Comparison of ENCODE assay signal across 11 cellular contexts in the genomic region with DNA sequence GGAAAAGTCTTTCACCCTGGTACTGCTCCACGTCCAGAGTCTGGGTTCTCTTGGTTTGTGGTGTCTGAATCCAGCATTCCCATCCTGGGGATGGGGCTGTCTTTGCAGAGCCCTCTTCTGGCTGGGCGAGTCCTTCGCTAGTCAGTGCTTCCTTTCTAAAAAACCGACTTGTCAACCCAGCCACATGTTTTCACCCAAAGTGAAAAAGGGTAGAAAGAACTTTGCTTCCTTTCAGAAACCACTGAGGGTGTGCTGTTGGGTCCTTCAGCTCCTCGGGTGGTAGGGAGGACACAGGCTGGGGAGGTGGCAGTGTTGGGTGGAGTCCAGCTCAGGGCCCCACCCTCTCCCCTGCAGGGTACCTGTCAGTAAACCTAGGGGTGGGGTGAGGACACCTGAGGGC. TPM values are rescaled to one million over a fixed set of nuclear protein-coding genes. Genes with fewer than 3 reads are reported as not detected.
DNase-seq lines count a peak whose midpoint lies in the region; ATAC-seq and TF ChIP-seq lines count a peak whose summit lies in the region.
"Not testable (repeated sequence)": the region's sequence is repeated elsewhere in the genome, so short reads cannot be mapped to it uniquely, and the experiment has no call there.
"Had no signal": no experiment of that assay in that cellular context is flagged by ENCODE, and none has a peak within 500 bp of the region (broad histone marks: within the 10 kb centered on the region; RNA-seq: fewer than 3 reads in every experiment).

No MANE protein-coding gene starts in this region.

- not testable (repeated sequence) for H3K4me3 ChIP-seq in MM.1S (ENCODE audit: low read length); naive thymus-derived CD4-positive, alpha-beta T cell (ENCODE audit: low read length)

- POLR2A ChIA-PET in activated CD8-positive, alpha-beta T cell treated with anti-CD3 and anti-CD28 coated beads for 36 hours (lab: Charles Lee) = not testable (repeated sequence)
- POLR2A ChIA-PET in naive thymus-derived CD4-positive, alpha-beta T cell (lab: Charles Lee) = interaction anchor here (1.0 to 1.5 kb wide), 2 partner anchors 14 to 24 kb away, joined by 4 to 9 read pairs; no protein-coding TSS in a partner anchor

- peak overlapping the region; percentile 81 for H3K27ac Mint-ChIP-seq in activated CD8-positive, alpha-beta T cell treated with anti-CD3 and anti-CD28 coated beads for 36 hours
- peak overlapping the region; percentile 78 for H3K27ac Mint-ChIP-seq in dendritic cell treated with granulocyte-macrophage colony-stimulating factor and Interleukin-4, amounts not matched to agents 40 ng/mL and 50 ng/mL, for 4 days
- H3K27ac Mint-ChIP-seq in naive thymus-derived CD4-positive, alpha-beta T cell = peak overlapping the region; percentile 59 to 94 (median 89)

- not testable (repeated sequence) for H3F3A ChIP-seq in MM.1S (ENCODE audit: insufficient read depth, low read length)

- H3K9me3 Mint-ChIP-seq in activated CD8-positive, alpha-beta T cell treated with anti-CD3 and anti-CD28 coated beads for 36 hours; dendritic cell treated with granulocyte-macrophage colony-stimulating factor and Interleukin-4, amounts not matched to agents 40 ng/mL and 50 ng/mL, for 4 days; naive thymus-derived CD4-positive, alpha-beta T cell: not testable (repeated sequence)

- not testable (repeated sequence) for H3K27me3 ChIP-seq in MM.1S (replicated peaks; ENCODE audit: insufficient read depth, low read length); naive thymus-derived CD4-positive, alpha-beta T cell (ENCODE audit: control insufficient read depth in 2 of 2, insufficient read depth in 2 of 2, low read length in 2 of 2)

- CTCF ChIA-PET in activated CD8-positive, alpha-beta T cell treated with anti-CD3 and anti-CD28 coated beads for 36 hours (lab: Charles Lee) = interaction anchor here (1.1 kb wide), 1 partner anchor 14 kb away, joined by 5 read pairs; no protein-coding TSS in a partner anchor
- CTCF ChIA-PET in naive thymus-derived CD4-positive, alpha-beta T cell (lab: Charles Lee) = interaction anchor here (1.2 kb wide), 1 partner anchor 14 kb away, joined by 3 read pairs; no protein-coding TSS in a partner anchor

- not testable (repeated sequence) for H3K9me2 ChIP-seq in MM.1S (replicated peaks; ENCODE audit: insufficient read depth, low read length)

- peaks cover 40% of the 10 kb centered on the region for H3K4me1 Mint-ChIP-seq in activated CD8-positive, alpha-beta T cell treated with anti-CD3 and anti-CD28 coated beads for 36 hours (ENCODE audit: low read depth)
- H3K4me1 Mint-ChIP-seq in dendritic cell treated with granulocyte-macrophage colony-stimulating factor and Interleukin-4, amounts not matched to agents 40 ng/mL and 50 ng/mL, for 4 days (ENCODE audit: low read depth) = peaks cover 31% of the 10 kb centered on the region
- peaks cover 6 to 42% (median 29%) of the 10 kb centered on the region in 7 donors for H3K4me1 Mint-ChIP-seq in naive thymus-derived CD4-positive, alpha-beta T cell

- H3K4me2 ChIP-seq in MM.1S (ENCODE audit: low read depth, low read length) = peak overlapping the region; percentile 19; the same call in 1 of the 2 replicates

- H3K27me3 Mint-ChIP-seq in activated CD8-positive, alpha-beta T cell treated with anti-CD3 and anti-CD28 coated beads for 36 hours; dendritic cell treated with granulocyte-macrophage colony-stimulating factor and Interleukin-4, amounts not matched to agents 40 ng/mL and 50 ng/mL, for 4 days; naive thymus-derived CD4-positive, alpha-beta T cell: not testable (repeated sequence)

- not testable (repeated sequence) for H3K9me3 ChIP-seq in MM.1S (replicated peaks; ENCODE audit: insufficient read depth, low read length); naive thymus-derived CD4-positive, alpha-beta T cell (ENCODE audit: control insufficient read depth in 2 of 3, low read length in 3 of 3)

- H3K79me2 ChIP-seq in MM.1S (ENCODE audit: low read length) = not testable (repeated sequence)

- H3K36me3 ChIP-seq in MM.1S (replicated peaks; ENCODE audit: insufficient read depth, low read length); naive thymus-derived CD4-positive, alpha-beta T cell (ENCODE audit: control insufficient read depth in 2 of 3, insufficient read depth in 3 of 3, low read length in 3 of 3): not testable (repeated sequence)

- H3K4me3 Mint-ChIP-seq in activated CD8-positive, alpha-beta T cell treated with anti-CD3 and anti-CD28 coated beads for 36 hours = peak overlapping the region; percentile 31
- H3K4me3 Mint-ChIP-seq in dendritic cell treated with granulocyte-macrophage colony-stimulating factor and Interleukin-4, amounts not matched to agents 40 ng/mL and 50 ng/mL, for 4 days = not testable (repeated sequence)
- H3K4me3 Mint-ChIP-seq in naive thymus-derived CD4-positive, alpha-beta T cell = peak overlapping the region in 6 of 10 donors; percentile 28 to 56 (median 44)

- ATAC-seq in GM18870 (IDR thresholded peaks at IDR 0.05; ENCODE audit: unreplicated experiment) (peak; percentile 33), GM21723 (IDR thresholded peaks at IDR 0.05; ENCODE audit: unreplicated experiment) (peak; percentile 62), HG03103 (IDR thresholded peaks at IDR 0.05; ENCODE audit: low read depth, unreplicated experiment) (peak; percentile 39)
- peak; percentile 48 for ATAC-seq in activated CD8-positive, alpha-beta T cell treated with anti-CD3 and anti-CD28 coated beads for 36 hours
- peak; percentile 60 for ATAC-seq in naive thymus-derived CD4-positive, alpha-beta T cell

- not testable (repeated sequence) for H4K20me1 ChIP-seq in MM.1S (ENCODE audit: insufficient read depth, low read length)

- peak overlapping the region; percentile 87 for H3K27ac ChIP-seq in MM.1S (ENCODE audit: low read length)
- H3K27ac ChIP-seq in naive thymus-derived CD4-positive, alpha-beta T cell (ENCODE audit: low read depth, low read length) = peak overlapping the region; percentile 73

- TF ChIP-seq CTCF in MM.1S (IDR thresholded peaks at IDR 0.05; ENCODE audit: low read length); activated CD8-positive, alpha-beta T cell treated with anti-CD3 and anti-CD28 coated beads for 36 hours (IDR thresholded peaks at IDR 0.05): not testable (repeated sequence)

- peak; percentile 79 for DNase-seq in MM.1S
- DNase-seq in activated CD8-positive, alpha-beta T cell treated with anti-CD3 and anti-CD28 coated beads for 36 hours = not testable (repeated sequence)
- DNase-seq in naive thymus-derived CD4-positive, alpha-beta T cell = peak in 7 of 9 donors; percentile 24 to 53 (median 38)

- not testable (repeated sequence) for H3K36me3 Mint-ChIP-seq in activated CD8-positive, alpha-beta T cell treated with anti-CD3 and anti-CD28 coated beads for 36 hours (ENCODE audit: low read depth); naive thymus-derived CD4-positive, alpha-beta T cell
- H3K36me3 Mint-ChIP-seq in dendritic cell treated with granulocyte-macrophage colony-stimulating factor and Interleukin-4, amounts not matched to agents 40 ng/mL and 50 ng/mL, for 4 days (ENCODE audit: low read depth) = peaks cover 13% of the 10 kb centered on the region

- not testable (repeated sequence) for H3K4me1 ChIP-seq in MM.1S (ENCODE audit: low read length)
- H3K4me1 ChIP-seq in naive thymus-derived CD4-positive, alpha-beta T cell (ENCODE audit: control insufficient read depth in 2 of 2, insufficient read depth in 2 of 2, low read length in 2 of 2) = peaks cover 29 to 36% of the 10 kb centered on the region in 2 donors

- not testable (repeated sequence) for H2AFZ ChIP-seq in MM.1S (ENCODE audit: low read length)

- H3K9ac ChIP-seq in MM.1S (ENCODE audit: low read length) = peak overlapping the region; percentile 64; the same call in 1 of the 2 replicates

- intact Hi-C loops in activated CD8-positive, alpha-beta T cell treated with anti-CD3 and anti-CD28 coated beads for 36 hours (cut with micrococcal nuclease); dendritic cell treated with granulocyte-macrophage colony-stimulating factor and Interleukin-4, amounts not matched to agents 40 ng/mL and 50 ng/mL, for 4 days (cut with micrococcal nuclease): not testable (repeated sequence)
- intact Hi-C loops in naive thymus-derived CD4-positive, alpha-beta T cell (cut with micrococcal nuclease) = loop anchor here (1.0 to 5.0 kb wide), 4 partner anchors 13 to 301 kb away; a partner anchor contains a TSS

RNA-seq across cellular contexts. Expression of a gene that starts 14.9 kb away (rescaled TPM):
- total RNA-seq in activated CD8-positive, alpha-beta T cell treated with anti-CD3 and anti-CD28 coated beads for 36 hours = 10 to 100 TPM; 60.3 to 60.7 TPM
- 10 to 100 TPM; 22.2 to 68.1 (median 30.2) TPM for total RNA-seq in naive thymus-derived CD4-positive, alpha-beta T cell
- 10 to 100 TPM; 27.7 to 30.1 TPM for polyA plus RNA-seq in naive thymus-derived CD4-positive, alpha-beta T cell

RNA-seq across cellular contexts. Expression of a gene that starts 20.8 kb away (rescaled TPM):
- 10 to 100 TPM; 44.8 to 50.6 TPM for total RNA-seq in activated CD8-positive, alpha-beta T cell treated with anti-CD3 and anti-CD28 coated beads for 36 hours
- 100 to 1,000 TPM in 4 of 5 experiments, 10 to 100 TPM in 1; 73.1 to 317 (median 133) TPM for total RNA-seq in naive thymus-derived CD4-positive, alpha-beta T cell
- 10 to 100 TPM; 75.0 to 86.7 TPM for polyA plus RNA-seq in naive thymus-derived CD4-positive, alpha-beta T cell

RNA-seq across cellular contexts. Expression of a gene that starts 23.8 kb away (rescaled TPM):
- total RNA-seq in activated CD8-positive, alpha-beta T cell treated with anti-CD3 and anti-CD28 coated beads for 36 hours = not detected
- not detected for total RNA-seq in naive thymus-derived CD4-positive, alpha-beta T cell
- not detected for polyA plus RNA-seq in naive thymus-derived CD4-positive, alpha-beta T cell
- total RNA-seq: Caco-2, chondrocyte, fibroblast of villous mesenchyme had no signal
- polyA plus RNA-seq: keratinocyte had no signal
